8 cellular contexts compared by ENCODE assay signal in genomic region chr19:17718467-17718987, GRCh38. TPM values are rescaled to one million over a fixed set of nuclear protein-coding genes. Genes with fewer than 3 reads are reported as not detected.
DNase-seq lines count a peak whose midpoint lies in the region; ATAC-seq, FAIRE-seq and TF ChIP-seq lines count a peak whose summit lies in the region.

No MANE protein-coding gene starts in this region.

- intact Hi-C loops in kidney (cut with DNase I), result no loop called here
- intact Hi-C loops in gastrocnemius medialis (cut with DNase I; ENCODE audit: low total_unique reads), result no loop called here

- TF ChIP-seq POLR2A in gastrocnemius medialis (IDR thresholded peaks at IDR 0.05), result no peak
- no peak for TF ChIP-seq POLR2A in gastroesophageal sphincter (IDR thresholded peaks at IDR 0.05)

- no peaks in the 10 kb centered on the region for H3K9me3 ChIP-seq in HEK293 (ENCODE audit: control insufficient read depth, insufficient read depth, low read depth, low read length)
- no peaks in the 10 kb centered on the region for H3K9me3 ChIP-seq in WERI-Rb-1 (ENCODE audit: severe bottlenecking)
- no peaks in the 10 kb centered on the region for H3K9me3 ChIP-seq in kidney (ENCODE audit: control insufficient read depth in 1 of 2, low read length in 2 of 2)
- H3K9me3 ChIP-seq in gastrocnemius medialis, result no peaks in the 10 kb centered on the region
- no peaks in the 10 kb centered on the region for H3K9me3 ChIP-seq in gastroesophageal sphincter

- no peak overlapping the region for H3K9ac ChIP-seq in kidney (ENCODE audit: low read length in 2 of 2)

- POLR2A ChIA-PET in HEK293 (lab: Yijun Ruan, JAX), result interaction anchor here (0.7 to 3.0 kb wide), 7 partner anchors 13 to 207 kb away, joined by 3 to 10 read pairs (median 6); partner anchors contain the start of genes B3GNT3, PGLS and RPL18A

- H3K36me3 ChIP-seq in ACC112 (ENCODE audit: insufficient read depth, low read length), result no peaks in the 10 kb centered on the region
- peaks cover 7 to 13% of the 10 kb centered on the region in 2 experiments; a peak in 2 of 3 replicates for H3K36me3 ChIP-seq in HEK293 (ENCODE audit: control insufficient read depth in 2 of 2, insufficient read depth in 1 of 2, low read length in 2 of 2)
- peaks cover 25% of the 10 kb centered on the region for H3K36me3 ChIP-seq in WERI-Rb-1
- no peaks in the 10 kb centered on the region for H3K36me3 ChIP-seq in kidney (ENCODE audit: control insufficient read depth in 1 of 2, insufficient read depth in 2 of 2, low read length in 2 of 2)
- no peaks in the 10 kb centered on the region for H3K36me3 ChIP-seq in gastrocnemius medialis
- H3K36me3 ChIP-seq in gastroesophageal sphincter, result peaks cover 0 to 12% of the 10 kb centered on the region in 2 donors

- no peak for TF ChIP-seq EP300 in gastroesophageal sphincter (IDR thresholded peaks at IDR 0.05)

- H3K4me3 ChIP-seq in ACC112 (ENCODE audit: low read depth, low read length) (peak overlapping the region; percentile 80; the same call in 1 of the 2 replicates), HEK293 (ENCODE audit: low read depth, low read length) (peak overlapping the region; percentile 93), WERI-Rb-1 (ENCODE audit: low read depth, low read length) (peak overlapping the region; percentile 67), kidney (ENCODE audit: low read length in 2 of 2) (peak overlapping the region; percentile 53 to 79), gastrocnemius medialis (peak overlapping the region in 1 of 4 donors; percentile 75), gastroesophageal sphincter (peak overlapping the region in 1 of 2 donors; percentile 95)

- 87 to 91% methylated on average over 5 of the region's 5 CpGs for WGBS in gastroesophageal sphincter (ENCODE audit: low coverage in 1 of 2), 2 donors

- FAIRE-seq in kidney (lab: Jason Lieb, UNC), result no peak

- in situ Hi-C loops in gastrocnemius medialis (cut with MboI; ENCODE audit: low sequenced_read_pairs in 4 of 4), result loop anchor here in 1 of 4 donors (10.0 kb wide), 1 partner anchor 46 kb away; no protein-coding TSS in a partner anchor

- no peak overlapping the region; the same call in 1 of the 2 replicates for H3K27ac ChIP-seq in ACC112 (ENCODE audit: low read depth, low read length)
- H3K27ac ChIP-seq in HEK293 (ENCODE audit: extremely low read depth, low read depth, low read length), result peak overlapping the region; percentile 1; the same call in 1 of the 2 replicates
- peak overlapping the region; percentile 83 for H3K27ac ChIP-seq in WERI-Rb-1
- H3K27ac ChIP-seq in kidney (ENCODE audit: low read depth in 2 of 2, low read length in 2 of 2), result no peak overlapping the region
- H3K27ac ChIP-seq in gastrocnemius medialis, result no peak overlapping the region
- H3K27ac ChIP-seq in gastroesophageal sphincter, result no peak overlapping the region

- H2AFZ ChIP-seq in ACC112 (ENCODE audit: low read length, unreplicated experiment), result peak overlapping the region; percentile 12

- ATAC-seq in gastrocnemius medialis, result no peak
- no peak for ATAC-seq in gastroesophageal sphincter

- CTCF ChIA-PET in HEK293 (lab: Yijun Ruan, JAX), result interaction anchor here (0.6 to 1.4 kb wide), 4 partner anchors 17 to 223 kb away, joined by 3 to 8 read pairs (median 4); no protein-coding TSS in a partner anchor

- peaks cover 28% of the 10 kb centered on the region for H3K4me1 ChIP-seq in ACC112 (ENCODE audit: control insufficient read depth, insufficient read depth, low read length, unreplicated experiment)
- H3K4me1 ChIP-seq in HEK293 (ENCODE audit: control insufficient read depth, insufficient read depth, low read length), result peaks cover 6% of the 10 kb centered on the region
- H3K4me1 ChIP-seq in kidney (ENCODE audit: control insufficient read depth in 1 of 2, insufficient read depth in 1 of 2, low read depth in 1 of 2, low read length in 2 of 2), result peaks cover 7 to 26% of the 10 kb centered on the region in 2 donors
- H3K4me1 ChIP-seq in gastrocnemius medialis, result peaks cover 27 to 29% of the 10 kb centered on the region in 2 donors
- H3K4me1 ChIP-seq in gastroesophageal sphincter, result peaks cover 0 to 64% (median 28%) of the 10 kb centered on the region in 3 donors

- H3K27me3 ChIP-seq in ACC112 (ENCODE audit: insufficient read depth, low read length) (no peaks in the 10 kb centered on the region), WERI-Rb-1 (ENCODE audit: insufficient read depth, low read depth, severe bottlenecking) (no peaks in the 10 kb centered on the region), gastrocnemius medialis (no peaks in the 10 kb centered on the region), gastroesophageal sphincter (peaks cover 4% of the 10 kb centered on the region)

- DNase-seq in WERI-Rb-1 (peak; percentile 43), kidney (no peak), NCI-H1417 treated with DMSO at 0.1 percent for 48 hours (lab: John Stamatoyannopoulos, UW) (no peak), gastrocnemius medialis (no peak), C1 segment of cervical spinal cord (lab: John Stamatoyannopoulos, UW) (no peak)

- TF ChIP-seq CTCF in HEK293 (tag by site-specific recombination; IDR thresholded peaks at IDR 0.05), result no peak
- no peak for TF ChIP-seq CTCF in WERI-Rb-1 (IDR thresholded peaks at IDR 0.05; ENCODE audit: low read depth, low read length)
- TF ChIP-seq CTCF in kidney (IDR thresholded peaks at IDR 0.05; ENCODE audit: borderline replicate concordance, extremely low read depth, insufficient read depth), result no peak
- TF ChIP-seq CTCF in gastrocnemius medialis (IDR thresholded peaks at IDR 0.05 in 4 of 5, conservative IDR thresholded peaks at IDR 0.05 in 1 of 5), result no peak
- TF ChIP-seq CTCF in gastroesophageal sphincter (IDR thresholded peaks at IDR 0.05), result no peak

- H3K79me2 ChIP-seq in ACC112 (ENCODE audit: control insufficient read depth, insufficient read depth, low read length, unreplicated experiment), result peaks cover 39% of the 10 kb centered on the region

TF ChIP-seq in HEK293, 187 proteins besides CTCF, POLR2A, EP300 and RAD21:
- TF ChIP-seq WT1 (tag by site-specific recombination; IDR thresholded peaks at IDR 0.05), result 0 out of 2 replicates have a peak, but pooled peaks have one; percentile 22
- peak; percentile 57 for TF ChIP-seq ZNF398 (tag by site-specific recombination; IDR thresholded peaks at IDR 0.05)
- TF ChIP-seq EGR2 (tag by site-specific recombination; IDR thresholded peaks at IDR 0.05; ENCODE audit: low read depth), result no peak
- TF ChIP-seq, protein P1, sequence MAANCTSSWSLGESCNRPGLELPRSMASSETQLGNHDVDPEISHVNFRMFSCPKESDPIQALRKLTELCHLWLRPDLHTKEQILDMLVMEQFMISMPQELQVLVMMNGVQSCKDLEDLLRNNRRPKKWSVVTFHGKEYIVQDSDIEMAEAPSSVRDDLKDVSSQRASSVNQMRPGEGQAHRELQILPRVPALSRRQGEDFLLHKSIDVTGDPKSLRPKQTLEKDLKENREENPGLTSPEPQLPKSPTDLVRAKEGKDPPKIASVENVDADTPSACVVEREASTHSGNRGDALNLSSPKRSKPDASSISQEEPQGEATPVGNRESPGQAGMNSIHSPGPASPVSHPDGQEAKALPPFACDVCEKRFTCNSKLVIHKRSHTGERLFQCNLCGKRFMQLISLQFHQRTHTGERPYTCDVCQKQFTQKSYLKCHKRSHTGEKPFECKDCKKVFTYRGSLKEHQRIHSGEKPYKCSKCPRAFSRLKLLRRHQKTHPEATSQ (tag by site-specific recombination; IDR thresholded peaks at IDR 0.05), result no peak
TF ChIP-seq in HEK293: peak in this region for 2.

RNA-seq across cellular contexts. Expression of gene MAP1S, which starts 0.8 kb away (rescaled TPM):
- total RNA-seq in kidney (56.1 TPM), gastrocnemius medialis (10 to 100 TPM; 20.0 to 61.5 (median 35.1) TPM), gastroesophageal sphincter (10 to 100 TPM; 18.8 to 47.3 (median 23.9) TPM)
- polyA plus RNA-seq in kidney (ENCODE audit: insufficient read depth, low read depth, low replicate concordance), result 25.2 TPM

RNA-seq across cellular contexts. Expression of gene UNC13A, which starts 30.4 kb away (rescaled TPM):
- 2.2 TPM for total RNA-seq in kidney
- 0.06 TPM for polyA plus RNA-seq in kidney (ENCODE audit: insufficient read depth, low read depth, low replicate concordance)
- not detected for total RNA-seq in gastrocnemius medialis
- total RNA-seq in gastroesophageal sphincter, result under 1 TPM; under 0.01 to 0.40 (median 0.15) TPM

RNA-seq across cellular contexts. Expression of gene FCHO1, which starts 32.8 kb away (rescaled TPM):
- 5.9 TPM for total RNA-seq in kidney
- polyA plus RNA-seq in kidney (ENCODE audit: insufficient read depth, low read depth, low replicate concordance), result 0.52 TPM
- 1 to 10 TPM in 1 of 4 donors, under 1 TPM in 2, not detected in 1; 0.13 to 2.1 (median 0.51) TPM for total RNA-seq in gastrocnemius medialis
- total RNA-seq in gastroesophageal sphincter, result 1 to 10 TPM; 1.1 to 4.1 (median 3.2) TPM

Comparison
In these comparisons a context has a peak if more than half of its experiments do, and no peak if none do; other contexts are left out.
1. H3K27ac ChIP-seq: peak in HEK293 (single experiment) and WERI-Rb-1 (single experiment); none in ACC112 (single experiment), kidney (0 of 2), gastrocnemius medialis (0 of 4) and gastroesophageal sphincter (0 of 4).